Comparison of ENCODE assay signal across 23 cellular contexts in the genomic region with DNA sequence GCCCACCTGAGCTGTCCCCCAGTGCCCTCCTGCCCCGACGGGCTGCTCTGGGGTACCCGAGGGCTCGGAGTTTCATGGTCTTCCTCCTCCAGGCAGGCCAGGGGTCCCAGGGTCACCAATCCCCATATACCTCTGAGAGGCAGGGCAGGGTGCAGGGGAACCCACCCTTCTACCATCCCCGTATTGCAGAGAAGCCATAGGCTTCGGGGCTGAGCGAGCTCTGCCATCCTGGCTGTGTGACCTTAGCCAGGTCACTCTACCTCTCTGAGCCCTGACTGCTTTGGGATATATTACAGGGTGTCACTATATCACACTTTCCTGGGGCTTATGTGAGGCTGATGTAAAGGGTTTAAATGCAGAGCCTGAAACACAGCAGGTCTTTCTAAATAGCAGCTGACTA. TPM values are rescaled to one million over a fixed set of nuclear protein-coding genes. Genes with fewer than 3 reads are reported as not detected.
DNase-seq lines count a peak whose midpoint lies in the region; ATAC-seq, FAIRE-seq and TF ChIP-seq lines count a peak whose summit lies in the region.
"Had no signal": no experiment of that assay in that cellular context is flagged by ENCODE, and none has a peak within 500 bp of the region (broad histone marks: within the 10 kb centered on the region; RNA-seq: fewer than 3 reads in every experiment).

No MANE protein-coding gene starts in this region.

- no peak for FAIRE-seq in A549 (lab: Jason Lieb, UNC)
- FAIRE-seq in GM12892 (lab: Jason Lieb, UNC), result peak; percentile 57
- FAIRE-seq in K562 (lab: Jason Lieb, UNC), result no peak
- FAIRE-seq: A204.1, D721Med, G401.6, GM12878, GM19239 had no signal

- H3K4ac ChIP-seq in neuronal stem cell (ENCODE audit: low read length), result no peak overlapping the region

- no peak overlapping the region for H4K91ac ChIP-seq in neuronal stem cell (ENCODE audit: low read depth, low read length, poor library complexity)

- H3K36me3 ChIP-seq in K562 (ENCODE audit: control insufficient read depth, insufficient read depth, low read length), result no peaks in the 10 kb centered on the region
- peaks cover 0 to 77% of the 10 kb centered on the region in 2 donors for H3K36me3 ChIP-seq in neuronal stem cell (replicated peaks in 1 of 2; ENCODE audit: control insufficient read depth in 2 of 2, insufficient read depth in 2 of 2, low read length in 2 of 2)

- no peak for ATAC-seq in A549
- ATAC-seq in K562, result no peak
- no peak for ATAC-seq in GM21737 (IDR thresholded peaks at IDR 0.05; ENCODE audit: unreplicated experiment)
- ATAC-seq: CD8-positive, alpha-beta T cell had no signal

- H3K79me1 ChIP-seq in neuronal stem cell (ENCODE audit: low read depth, low read length), result peaks cover 2% of the 10 kb centered on the region

- H3K27ac ChIP-seq in A549 (no peak overlapping the region), K562 (ENCODE audit: extremely low read depth, low read depth, low read length) (no peak overlapping the region), neuronal stem cell (replicated peaks; ENCODE audit: low read length) (no peak overlapping the region)
- H3K27ac ChIP-seq: BLaER1 treated with 17β-estradiol and CSF1 and Interleukin-3, amounts not matched to agents 10 nM and 100 nM; C4-2B had no signal

- H3K9ac ChIP-seq in K562 (ENCODE audit: insufficient read depth in 1 of 2, low read depth in 2 of 2, low read length in 2 of 2), result no peak overlapping the region
- H3K9ac ChIP-seq in neuronal stem cell (ENCODE audit: low read depth, low read length, poor library complexity), result peak overlapping the region; percentile 63
- H3K9ac ChIP-seq: BLaER1 treated with 17β-estradiol and CSF1 and Interleukin-3, amounts not matched to agents 10 nM and 100 nM had no signal

- no peak overlapping the region for H2AFZ ChIP-seq in K562 (ENCODE audit: low read depth, low read length)
- no peak overlapping the region for H2AFZ ChIP-seq in neuronal stem cell (ENCODE audit: low read length)

- H3K23ac ChIP-seq in neuronal stem cell (ENCODE audit: low read depth, low read length, poor library complexity), result peak overlapping the region; percentile 90

- no peak overlapping the region for H2BK15ac ChIP-seq in neuronal stem cell (ENCODE audit: low read length)

- H3K4me3 ChIP-seq in A549 (no peak overlapping the region), K562 (no peak overlapping the region), neuronal stem cell (ENCODE audit: low read length in 2 of 2) (no peak overlapping the region)
- H3K4me3 ChIP-seq: BLaER1 treated with 17β-estradiol and CSF1 and Interleukin-3, amounts not matched to agents 10 nM and 100 nM; GM12878 had no signal

- TF ChIP-seq POLR2A in A549 (IDR thresholded peaks at IDR 0.05; ENCODE audit: low read length) (no peak), GM12892 (IDR thresholded peaks at IDR 0.05; ENCODE audit: low read depth, low read length) (no peak), K562 (conservative IDR thresholded peaks at IDR 0.05) (no peak)

- 90% methylated on average over 7 of the region's 7 CpGs for WGBS in A549 (ENCODE audit: missing lambda C conversion rate)
- 48% methylated on average over 4 of the region's 7 CpGs for WGBS in K562 (ENCODE audit: insufficient coverage, low coverage, missing lambda C conversion rate)
- WGBS in neuronal stem cell (ENCODE audit: extremely low coverage in 2 of 2, insufficient read length in 2 of 2, insufficient replicate concordance in 1 of 2), 2 donors, result no CpG with 5 or more reads among the region's 7 CpGs

- no peak overlapping the region for H3K4me2 ChIP-seq in A549
- H3K4me2 ChIP-seq in K562 (ENCODE audit: insufficient read depth, low read length), result no peak overlapping the region
- H3K4me2 ChIP-seq in neuronal stem cell (ENCODE audit: insufficient read depth, low read length, poor library complexity, severe bottlenecking), result no peak overlapping the region

- no peaks in the 10 kb centered on the region for H3K79me2 ChIP-seq in K562 (ENCODE audit: control insufficient read depth, insufficient read depth, low read length)

- TF ChIP-seq CTCF in A549 (IDR thresholded peaks at IDR 0.05), result no peak
- TF ChIP-seq CTCF in K562 (IDR thresholded peaks at IDR 0.05 in 2 of 3, conservative IDR thresholded peaks at IDR 0.05 in 1 of 3; ENCODE audit: insufficient read depth in 2 of 3, low read depth in 1 of 3, low read length in 3 of 3), result no peak

- no peak overlapping the region for H2BK5ac ChIP-seq in neuronal stem cell (ENCODE audit: low read length)

- peaks cover 16 to 52% of the 10 kb centered on the region in 2 experiments; a peak in 4 of 5 replicates for H3K27me3 ChIP-seq in K562 (ENCODE audit: control insufficient read depth in 2 of 2, insufficient read depth in 2 of 2, low read length in 2 of 2)
- H3K27me3 ChIP-seq in neuronal stem cell (ENCODE audit: control insufficient read depth in 3 of 3, insufficient read depth in 3 of 3, low read depth in 1 of 3, low read length in 3 of 3), result no peaks in the 10 kb centered on the region
- H3K27me3 ChIP-seq: BLaER1 treated with 17β-estradiol and CSF1 and Interleukin-3, amounts not matched to agents 10 nM and 100 nM had no signal

- in situ Hi-C loops in K562 (cut with MboI), result loop anchor here (25.0 kb wide), 1 partner anchor 326 kb away; no protein-coding TSS in a partner anchor

- no peak overlapping the region for H2BK120ac ChIP-seq in neuronal stem cell (ENCODE audit: low read depth, low read length)

- H3K4me1 ChIP-seq in A549, result no peaks in the 10 kb centered on the region
- H3K4me1 ChIP-seq in K562 (replicated peaks in 1 of 2; ENCODE audit: control insufficient read depth in 2 of 2, insufficient read depth in 2 of 2, low read length in 2 of 2), result peaks cover 8 to 16% of the 10 kb centered on the region in 2 experiments; a peak in 4 of 5 replicates
- no peaks in the 10 kb centered on the region for H3K4me1 ChIP-seq in neuronal stem cell (ENCODE audit: control insufficient read depth in 2 of 2, insufficient read depth in 1 of 2, low read depth in 1 of 2, low read length in 2 of 2)

- intact Hi-C loops in K562 (cut with micrococcal nuclease), result no loop called here

- TF ChIP-seq EP300 in A549 (IDR thresholded peaks at IDR 0.05) (no peak), K562 (IDR thresholded peaks at IDR 0.05; ENCODE audit: low read length) (no peak)

- no peak overlapping the region for H3K14ac ChIP-seq in neuronal stem cell (ENCODE audit: low read length)

- H3K9me3 ChIP-seq in A549, result no peaks in the 10 kb centered on the region
- H3K9me3 ChIP-seq in K562 (replicated peaks; ENCODE audit: control insufficient read depth, insufficient read depth, low read depth, low read length), result no peaks in the 10 kb centered on the region
- H3K9me3 ChIP-seq in neuronal stem cell (replicated peaks in 1 of 2; ENCODE audit: control insufficient read depth in 2 of 2, insufficient read depth in 1 of 2, low read depth in 1 of 2, low read length in 2 of 2), result no peaks in the 10 kb centered on the region
- H3K9me3 ChIP-seq: BLaER1 treated with 17β-estradiol and CSF1 and Interleukin-3, amounts not matched to agents 10 nM and 100 nM; Caco-2 had no signal

- no peak overlapping the region for H4K8ac ChIP-seq in neuronal stem cell (ENCODE audit: low read depth, low read length)

- BruUV-seq in K562 (replicated peaks; lab: Mats Ljungman, UMichigan), result no TSS peak

- peak overlapping the region; percentile 40 for H3K18ac ChIP-seq in neuronal stem cell (ENCODE audit: low read length)

- peaks cover 12% of the 10 kb centered on the region for H4K20me1 ChIP-seq in K562 (replicated peaks; ENCODE audit: control insufficient read depth, insufficient read depth, low read length)

- TF ChIP-seq RAD21 in A549 (conservative IDR thresholded peaks at IDR 0.05 in 1 of 2, IDR thresholded peaks at IDR 0.05 in 1 of 2), result no peak
- TF ChIP-seq RAD21 in K562 (CRISPR knock-in tag; conservative IDR thresholded peaks at IDR 0.05 in 1 of 2, IDR thresholded peaks at IDR 0.05 in 1 of 2), result no peak

- no peaks in the 10 kb centered on the region for H3K9me1 ChIP-seq in K562 (ENCODE audit: control insufficient read depth, insufficient read depth, low read length)

- H2BK12ac ChIP-seq in neuronal stem cell (ENCODE audit: low read length), result no peak overlapping the region

- CTCF ChIA-PET in A549 (lab: Yijun Ruan, JAX) (interaction anchor here (5.7 kb wide), 1 partner anchor 12 kb away, joined by 41 read pairs; no protein-coding TSS in a partner anchor), K562 (lab: Yijun Ruan, JAX; ENCODE audit: low intra/inter-chr PET ratio) (no interaction called here)

- DNase-seq in A549 (ENCODE audit: low read depth in 1 of 2, low spot score in 1 of 2), result no peak
- DNase-seq in GM12892 (ENCODE audit: insufficient read length), result no peak
- DNase-seq in K562 (ENCODE audit: extremely low read depth in 1 of 4, low spot score in 3 of 4), result no peak
- DNase-seq in neuronal stem cell (ENCODE audit: low spot score), result no peak
- DNase-seq in NAMALWA (ENCODE audit: low spot score), result no peak
- no peak for DNase-seq in GM03348 (ENCODE audit: low spot score)
- DNase-seq in glomerular visceral epithelial cell (ENCODE audit: extremely low spot score), result no peak
- DNase-seq: 8988T; AML-193; Caco-2; Calu3; CD4-positive, alpha-beta T cell; CD8-positive, alpha-beta T cell; DMS79 treated with DMSO at 0.1 percent for 48 hours; GF-D8 had no signal

- peak overlapping the region; percentile 38 for H2AK5ac ChIP-seq in neuronal stem cell (ENCODE audit: low read depth, low read length)

- POLR2A ChIA-PET in A549 (lab: Yijun Ruan, JAX) (no interaction called here), K562 (lab: Yijun Ruan, JAX) (no interaction called here)

RNA-seq across cellular contexts. Expression of a gene that starts 57.4 kb away (rescaled TPM):
- polyA plus RNA-seq in A549 (2011; rRNA removed) (57.1 and 59.3 TPM in 2 replicates), A549 (2017; fragmentation: RNase III; extraction: RNeasy Plus Mini Kit Qiagen cat#74134 plus additional on column Dnase treatment) (37.6 to 44.6 TPM (median 38.6 TPM) in 3 replicates), K562 (2011; rRNA removed) (86.3 and 96.5 TPM in 2 replicates), K562 (2014; fragmentation: Illumina TruSeq; extraction: Trizol) (91.3 and 98.2 TPM in 2 replicates), K562 (2014; fragmentation: Nextera tagmentation; extraction: Ambion mirVana) (100 to 1,000 TPM in 1 of 2 experiments, 10 to 100 TPM in 1; 55.4 to 122 TPM), K562 (2014; rRNA removed) (62.4 and 73.4 TPM in 2 replicates)
- 33.2 and 40.2 TPM in 2 replicates for polyA plus RNA-seq in A549 (2012; cell fraction: cytosol; rRNA removed)
- 79.7 and 94.3 TPM in 2 replicates for polyA plus RNA-seq in A549 (2012; cell fraction: nucleus; rRNA removed)
- 102 and 107 TPM in 2 replicates for polyA minus RNA-seq in A549 (2011; rRNA and poly(A)+ RNA removed)
- 49.8 TPM for polyA plus RNA-seq in GM12892 (2012; ENCODE audit: missing spikeins)
- 165 and 174 TPM in 2 replicates for total RNA-seq in K562 (2011; cell fraction: chromatin; rRNA removed; ENCODE audit: low replicate concordance)
- total RNA-seq in K562 (2011; cell fraction: nucleolus; rRNA removed), result 86.5 and 93.6 TPM in 2 replicates
- 106 and 112 TPM in 2 replicates for total RNA-seq in K562 (2011; cell fraction: nucleoplasm; rRNA removed)
- total RNA-seq in K562 (2014; rRNA removed) (59.5 and 68.0 TPM in 2 replicates), K562 (2014; rRNA removed; fragmentation: Illumina TruSeq; extraction: Trizol) (69.0 and 71.1 TPM in 2 replicates), K562 (2015; rRNA removed; fragmentation: Illumina TruSeq; extraction: Trizol) (91.3 and 92.9 TPM in 2 replicates), K562 (2021) (125 and 127 TPM in 2 replicates)
- 79.8 and 93.3 TPM in 2 replicates for polyA plus RNA-seq in K562 (2011; cell fraction: cytosol; rRNA removed)
- polyA plus RNA-seq in K562 (2011; cell fraction: nucleus; rRNA removed), result 120 and 143 TPM in 2 replicates
- 54.7 and 77.0 TPM in 2 replicates for polyA plus RNA-seq in K562 (2012)
- 131 and 145 TPM in 2 replicates for polyA minus RNA-seq in K562 (2011; rRNA and poly(A)+ RNA removed)
- polyA minus RNA-seq in K562 (2011; cell fraction: cytosol; rRNA and poly(A)+ RNA removed), result 100 and 108 TPM in 2 replicates
- polyA minus RNA-seq in K562 (2011; cell fraction: nucleus; rRNA and poly(A)+ RNA removed), result 60.0 and 82.5 TPM in 2 replicates
- 25.0 TPM for polyA plus RNA-seq in neuronal stem cell (2013, experiment 1 of 2)
- 25.5 TPM for polyA plus RNA-seq in neuronal stem cell (2013, experiment 2 of 2)
